ENCODE assay signal across 3 cellular contexts in the genomic region with DNA sequence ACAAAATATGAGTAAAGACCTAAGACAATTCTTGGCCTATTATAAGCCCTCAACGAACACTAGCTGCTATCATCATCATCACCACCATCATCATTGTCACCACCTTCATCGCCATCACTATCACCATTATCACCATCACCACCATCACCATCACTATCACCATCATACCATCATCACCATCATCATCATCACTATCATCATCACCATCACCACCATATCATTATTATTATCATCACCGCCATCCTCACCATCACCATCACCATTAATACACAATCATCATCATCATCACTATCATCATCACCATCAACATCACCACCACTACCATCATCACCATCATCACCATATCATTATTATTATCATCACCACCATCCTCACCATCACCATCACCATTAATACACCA.
A peak's percentile ranks its signal among the peaks of the same experiment; 100 is the strongest.
TF ChIP-seq lines count a peak whose summit lies in the region.

No MANE protein-coding gene starts in this region.

TF ChIP-seq in GM12891, 5 proteins besides CTCF, POLR2A, EP300 and RAD21 (continued from another document):
- TF ChIP-seq PAX5 (IDR thresholded peaks at IDR 0.05; ENCODE audit: insufficient read depth, low read length, severe bottlenecking): no peak
TF ChIP-seq in GM12891: peak in this region for 0.

TF ChIP-seq in HEK293, 187 proteins besides CTCF, POLR2A, EP300 and RAD21:
- TF ChIP-seq, protein P1, sequence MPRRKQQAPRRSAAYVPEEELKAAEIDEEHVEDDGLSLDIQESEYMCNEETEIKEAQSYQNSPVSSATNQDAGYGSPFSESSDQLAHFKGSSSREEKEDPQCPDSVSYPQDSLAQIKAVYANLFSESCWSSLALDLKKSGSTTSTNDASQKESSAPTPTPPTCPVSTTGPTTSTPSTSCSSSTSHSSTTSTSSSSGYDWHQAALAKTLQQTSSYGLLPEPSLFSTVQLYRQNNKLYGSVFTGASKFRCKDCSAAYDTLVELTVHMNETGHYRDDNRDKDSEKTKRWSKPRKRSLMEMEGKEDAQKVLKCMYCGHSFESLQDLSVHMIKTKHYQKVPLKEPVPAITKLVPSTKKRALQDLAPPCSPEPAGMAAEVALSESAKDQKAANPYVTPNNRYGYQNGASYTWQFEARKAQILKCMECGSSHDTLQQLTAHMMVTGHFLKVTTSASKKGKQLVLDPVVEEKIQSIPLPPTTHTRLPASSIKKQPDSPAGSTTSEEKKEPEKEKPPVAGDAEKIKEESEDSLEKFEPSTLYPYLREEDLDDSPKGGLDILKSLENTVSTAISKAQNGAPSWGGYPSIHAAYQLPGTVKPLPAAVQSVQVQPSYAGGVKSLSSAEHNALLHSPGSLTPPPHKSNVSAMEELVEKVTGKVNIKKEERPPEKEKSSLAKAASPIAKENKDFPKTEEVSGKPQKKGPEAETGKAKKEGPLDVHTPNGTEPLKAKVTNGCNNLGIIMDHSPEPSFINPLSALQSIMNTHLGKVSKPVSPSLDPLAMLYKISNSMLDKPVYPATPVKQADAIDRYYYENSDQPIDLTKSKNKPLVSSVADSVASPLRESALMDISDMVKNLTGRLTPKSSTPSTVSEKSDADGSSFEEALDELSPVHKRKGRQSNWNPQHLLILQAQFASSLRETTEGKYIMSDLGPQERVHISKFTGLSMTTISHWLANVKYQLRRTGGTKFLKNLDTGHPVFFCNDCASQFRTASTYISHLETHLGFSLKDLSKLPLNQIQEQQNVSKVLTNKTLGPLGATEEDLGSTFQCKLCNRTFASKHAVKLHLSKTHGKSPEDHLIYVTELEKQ (tag by site-specific recombination; IDR thresholded peaks at IDR 0.05; ENCODE audit: borderline replicate concordance): no peak
- TF ChIP-seq, protein P2, sequence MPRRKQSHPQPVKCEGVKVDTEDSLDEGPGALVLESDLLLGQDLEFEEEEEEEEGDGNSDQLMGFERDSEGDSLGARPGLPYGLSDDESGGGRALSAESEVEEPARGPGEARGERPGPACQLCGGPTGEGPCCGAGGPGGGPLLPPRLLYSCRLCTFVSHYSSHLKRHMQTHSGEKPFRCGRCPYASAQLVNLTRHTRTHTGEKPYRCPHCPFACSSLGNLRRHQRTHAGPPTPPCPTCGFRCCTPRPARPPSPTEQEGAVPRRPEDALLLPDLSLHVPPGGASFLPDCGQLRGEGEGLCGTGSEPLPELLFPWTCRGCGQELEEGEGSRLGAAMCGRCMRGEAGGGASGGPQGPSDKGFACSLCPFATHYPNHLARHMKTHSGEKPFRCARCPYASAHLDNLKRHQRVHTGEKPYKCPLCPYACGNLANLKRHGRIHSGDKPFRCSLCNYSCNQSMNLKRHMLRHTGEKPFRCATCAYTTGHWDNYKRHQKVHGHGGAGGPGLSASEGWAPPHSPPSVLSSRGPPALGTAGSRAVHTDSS (tag by site-specific recombination; IDR thresholded peaks at IDR 0.05): peak; percentile 97
- TF ChIP-seq, protein P3, sequence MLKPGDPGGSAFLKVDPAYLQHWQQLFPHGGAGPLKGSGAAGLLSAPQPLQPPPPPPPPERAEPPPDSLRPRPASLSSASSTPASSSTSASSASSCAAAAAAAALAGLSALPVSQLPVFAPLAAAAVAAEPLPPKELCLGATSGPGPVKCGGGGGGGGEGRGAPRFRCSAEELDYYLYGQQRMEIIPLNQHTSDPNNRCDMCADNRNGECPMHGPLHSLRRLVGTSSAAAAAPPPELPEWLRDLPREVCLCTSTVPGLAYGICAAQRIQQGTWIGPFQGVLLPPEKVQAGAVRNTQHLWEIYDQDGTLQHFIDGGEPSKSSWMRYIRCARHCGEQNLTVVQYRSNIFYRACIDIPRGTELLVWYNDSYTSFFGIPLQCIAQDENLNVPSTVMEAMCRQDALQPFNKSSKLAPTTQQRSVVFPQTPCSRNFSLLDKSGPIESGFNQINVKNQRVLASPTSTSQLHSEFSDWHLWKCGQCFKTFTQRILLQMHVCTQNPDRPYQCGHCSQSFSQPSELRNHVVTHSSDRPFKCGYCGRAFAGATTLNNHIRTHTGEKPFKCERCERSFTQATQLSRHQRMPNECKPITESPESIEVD (tag by site-specific recombination; IDR thresholded peaks at IDR 0.05): no peak
- TF ChIP-seq, protein P4, sequence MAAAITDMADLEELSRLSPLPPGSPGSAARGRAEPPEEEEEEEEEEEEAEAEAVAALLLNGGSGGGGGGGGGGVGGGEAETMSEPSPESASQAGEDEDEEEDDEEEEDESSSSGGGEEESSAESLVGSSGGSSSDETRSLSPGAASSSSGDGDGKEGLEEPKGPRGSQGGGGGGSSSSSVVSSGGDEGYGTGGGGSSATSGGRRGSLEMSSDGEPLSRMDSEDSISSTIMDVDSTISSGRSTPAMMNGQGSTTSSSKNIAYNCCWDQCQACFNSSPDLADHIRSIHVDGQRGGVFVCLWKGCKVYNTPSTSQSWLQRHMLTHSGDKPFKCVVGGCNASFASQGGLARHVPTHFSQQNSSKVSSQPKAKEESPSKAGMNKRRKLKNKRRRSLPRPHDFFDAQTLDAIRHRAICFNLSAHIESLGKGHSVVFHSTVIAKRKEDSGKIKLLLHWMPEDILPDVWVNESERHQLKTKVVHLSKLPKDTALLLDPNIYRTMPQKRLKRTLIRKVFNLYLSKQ (tag by site-specific recombination; IDR thresholded peaks at IDR 0.05; ENCODE audit: borderline replicate concordance): 0 out of 2 replicates have a peak, but pooled peaks have one; percentile 17

TF ChIP-seq in K562, 482 proteins besides CTCF, POLR2A, EP300 and RAD21 (continued from another document):
- TF ChIP-seq, protein P5, sequence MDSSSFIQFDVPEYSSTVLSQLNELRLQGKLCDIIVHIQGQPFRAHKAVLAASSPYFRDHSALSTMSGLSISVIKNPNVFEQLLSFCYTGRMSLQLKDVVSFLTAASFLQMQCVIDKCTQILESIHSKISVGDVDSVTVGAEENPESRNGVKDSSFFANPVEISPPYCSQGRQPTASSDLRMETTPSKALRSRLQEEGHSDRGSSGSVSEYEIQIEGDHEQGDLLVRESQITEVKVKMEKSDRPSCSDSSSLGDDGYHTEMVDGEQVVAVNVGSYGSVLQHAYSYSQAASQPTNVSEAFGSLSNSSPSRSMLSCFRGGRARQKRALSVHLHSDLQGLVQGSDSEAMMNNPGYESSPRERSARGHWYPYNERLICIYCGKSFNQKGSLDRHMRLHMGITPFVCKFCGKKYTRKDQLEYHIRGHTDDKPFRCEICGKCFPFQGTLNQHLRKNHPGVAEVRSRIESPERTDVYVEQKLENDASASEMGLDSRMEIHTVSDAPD (CRISPR knock-in tag; IDR thresholded peaks at IDR 0.05): no peak
- TF ChIP-seq KDM1A (IDR thresholded peaks at IDR 0.05) (0 out of 4 replicates have a peak, but pooled peaks of 1 of the 2 experiments have one; percentile 10), RHOXF2B (CRISPR knock-in tag; conservative IDR thresholded peaks at IDR 0.05) (no peak), HDAC1 (IDR thresholded peaks at IDR 0.05) (0 out of 4 replicates have a peak, but pooled peaks of 1 of the 2 experiments have one; percentile 15), EHMT2 (IDR thresholded peaks at IDR 0.05) (0 out of 2 replicates have a peak, but pooled peaks have one; percentile 17), TSC22D4 (tag; IDR thresholded peaks at IDR 0.05) (0 out of 2 replicates have a peak, but pooled peaks have one; percentile 54)
